ENCODE assay signal across 22 cellular contexts in the genomic region with DNA sequence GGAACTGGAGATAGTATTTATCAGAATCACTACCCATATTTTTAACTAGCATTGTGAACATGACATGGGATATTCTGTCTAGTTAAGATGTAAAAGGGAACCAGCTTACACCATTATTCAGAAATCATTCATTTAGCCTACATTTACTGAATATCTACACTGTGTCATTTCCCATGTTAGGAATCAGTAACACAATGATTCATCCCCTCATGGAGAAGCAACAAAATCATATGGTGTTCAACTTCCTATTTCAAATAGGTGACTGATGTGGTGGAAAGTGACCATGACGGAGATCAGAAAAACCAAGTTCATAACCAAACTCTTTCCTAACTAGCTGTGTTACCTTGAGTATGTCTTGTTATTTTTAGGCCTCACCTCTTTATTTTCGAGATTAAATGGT.
"Had no signal": no experiment of that assay in that cellular context is flagged by ENCODE, and none has a peak within 500 bp of the region (broad histone marks: within the 10 kb centered on the region; RNA-seq: fewer than 3 reads in every experiment).

No MANE protein-coding gene starts in this region.

- H3K27me3 Mint-ChIP-seq: activated B cell treated with CpG ODN at 0.5 μM for 24 hours; activated CD4-positive, alpha-beta T cell treated with anti-CD3 and anti-CD28 coated beads, Interleukin-2, amount 10 ng/mL, durations not matched to agents 24 days and 14 days; activated naive CD8-positive, alpha-beta T cell had no signal

- H3K27ac ChIP-seq: Peyer's patch had no signal

- ATAC-seq: activated T-cell treated with anti-CD3 and anti-CD28 coated beads, Interleukin-2, amount 50 U/mL, for 4 hours had no signal

- H3K9me3 ChIP-seq: Peyer's patch had no signal

- H3K9me3 Mint-ChIP-seq: activated B cell treated with CpG ODN at 0.5 μM for 24 hours; activated CD4-positive, alpha-beta T cell treated with anti-CD3 and anti-CD28 coated beads, Interleukin-2, amount 10 ng/mL, durations not matched to agents 24 days and 14 days had no signal

- H3K27me3 ChIP-seq: Peyer's patch had no signal

- H3K4me3 ChIP-seq: Peyer's patch had no signal

- H3K4me1 ChIP-seq: Peyer's patch had no signal

- H3K27ac Mint-ChIP-seq: activated B cell treated with CpG ODN at 0.5 μM for 24 hours; activated CD4-positive, alpha-beta T cell treated with anti-CD3 and anti-CD28 coated beads, Interleukin-2, amount 10 ng/mL, durations not matched to agents 24 days and 14 days; activated naive CD4-positive, alpha-beta T cell treated with anti-CD3 and anti-CD28 coated beads for 36 hours; activated naive CD8-positive, alpha-beta T cell; T-helper 1 cell treated with Interleukin-12 subunit alpha and Interleukin-12 subunit beta and Interleukin-4 antibody, amounts not matched to agents 30 μg/mL and 1 μg/mL, for 36 hours had no signal

- H3K4me3 Mint-ChIP-seq: activated B cell treated with CpG ODN at 0.5 μM for 24 hours; activated CD4-positive, alpha-beta T cell treated with anti-CD3 and anti-CD28 coated beads, Interleukin-2, amount 10 ng/mL, durations not matched to agents 24 days and 14 days; activated naive CD4-positive, alpha-beta T cell treated with anti-CD3 and anti-CD28 coated beads for 36 hours; activated naive CD8-positive, alpha-beta T cell; activated T-cell treated with anti-CD3 and anti-CD28 coated beads, Interleukin-2, amount 50 U/mL, for 4 hours; T-helper 1 cell treated with Interleukin-12 subunit alpha and Interleukin-12 subunit beta and Interleukin-4 antibody, amounts not matched to agents 30 μg/mL and 1 μg/mL, for 36 hours had no signal

- DNase-seq: activated B cell treated with CpG ODN at 0.5 μM for 24 hours; activated CD4-positive, alpha-beta T cell treated with anti-CD3 and anti-CD28 coated beads for 1 hour; activated CD4-positive, alpha-beta T cell treated with anti-CD3 and anti-CD28 coated beads, Interleukin-2, amount 10 ng/mL, durations not matched to agents 24 days and 14 days; activated CD4-positive, alpha-beta T cell treated with anti-CD3 and anti-CD28 coated beads, Interleukin-2, amount 50 U/mL, for 48 hours; activated CD8-positive, alpha-beta memory T cell treated with anti-CD3 and anti-CD28 coated beads for 24 hours; activated gamma-delta T cell; activated naive CD4-positive, alpha-beta T cell treated with anti-CD3 and anti-CD28 coated beads for 36 hours; activated T-cell treated with anti-CD3 and anti-CD28 coated beads, Interleukin-2, amount 50 U/mL, for 4 hours; amygdala; KBM-7; NCI-H1105 treated with DMSO at 0.1 percent for 48 hours; NCI-H1436 treated with DMSO at 0.1 percent for 48 hours; NCI-H187; NCI-H2081; NCI-H510A treated with DMSO at 0.1 percent for 48 hours; NCI-H69; NK-92 treated with Interleukin-12 subunit alpha and Interleukin-12 subunit beta, amount 100 ng/mL, for 24 hours; OCI-M1; Peyer's patch; SHP77 treated with DMSO at 0.1 percent for 48 hours had no signal

- H3K36me3 Mint-ChIP-seq: activated naive CD8-positive, alpha-beta T cell had no signal

- H3K36me3 ChIP-seq: Peyer's patch had no signal

- H3K4me1 Mint-ChIP-seq: activated B cell treated with CpG ODN at 0.5 μM for 24 hours; activated CD4-positive, alpha-beta T cell treated with anti-CD3 and anti-CD28 coated beads, Interleukin-2, amount 10 ng/mL, durations not matched to agents 24 days and 14 days had no signal
